25 cellular contexts compared by ENCODE assay signal in the genomic region with DNA sequence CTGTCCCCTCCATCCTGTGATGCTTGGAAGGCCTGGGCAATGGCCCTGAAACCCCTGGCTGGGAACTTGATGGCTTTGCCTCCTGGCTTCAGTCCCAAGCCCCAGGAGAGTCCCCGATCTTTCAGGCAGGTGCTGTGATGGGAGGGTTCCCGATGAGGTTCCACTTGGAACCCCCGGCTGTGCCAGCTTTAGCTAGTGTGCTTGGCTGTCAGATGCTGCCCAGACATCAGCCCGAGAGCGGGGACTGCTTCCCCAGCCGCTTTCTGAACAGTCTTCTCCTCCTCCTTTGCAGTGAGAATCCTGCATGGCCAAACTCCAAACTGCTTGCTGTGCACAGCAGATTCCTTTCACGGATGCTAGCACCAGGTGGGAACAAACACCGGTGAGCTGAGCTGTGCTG.
"Had no signal": no experiment of that assay in that cellular context is flagged by ENCODE, and none has a peak within 500 bp of the region (broad histone marks: within the 10 kb centered on the region; RNA-seq: fewer than 3 reads in every experiment).

No MANE protein-coding gene starts in this region.

- H3K27ac Mint-ChIP-seq: naive thymus-derived CD4-positive, alpha-beta T cell; natural killer cell treated with Interleukin-12 subunit alpha and Interleukin-12 subunit beta and Interleukin-15 and Interleukin-18, amount 100 ng/mL, for 72 hours; progenitor cell of endocrine pancreas; stimulated activated memory B cell treated with anti-CD40 and anti-IgM and Interleukin-4, amounts not matched to agents 10 μg/mL and 1 μg/mL and 100 μg/mL, for 72 hours had no signal

- H3K27ac ChIP-seq: heart right ventricle, hepatocyte, lower lobe of right lung, right atrium auricular region, right lobe of liver, stomach, thoracic aorta, tibial artery, upper lobe of right lung had no signal

- H3K4me1 ChIP-seq: lower lobe of right lung, right atrium auricular region, right lobe of liver, stomach, tibial artery, upper lobe of right lung had no signal

- H3K27me3 Mint-ChIP-seq: naive thymus-derived CD4-positive, alpha-beta T cell had no signal

- H3K9me3 Mint-ChIP-seq: naive thymus-derived CD4-positive, alpha-beta T cell; natural killer cell treated with Interleukin-12 subunit alpha and Interleukin-12 subunit beta and Interleukin-15 and Interleukin-18, amount 100 ng/mL, for 72 hours; stimulated activated memory B cell treated with anti-CD40 and anti-IgM and Interleukin-4, amounts not matched to agents 10 μg/mL and 1 μg/mL and 100 μg/mL, for 72 hours had no signal

- H3K4me3 Mint-ChIP-seq: naive thymus-derived CD4-positive, alpha-beta T cell; natural killer cell treated with Interleukin-12 subunit alpha and Interleukin-12 subunit beta and Interleukin-15 and Interleukin-18, amount 100 ng/mL, for 72 hours; stimulated activated memory B cell treated with anti-CD40 and anti-IgM and Interleukin-4, amounts not matched to agents 10 μg/mL and 1 μg/mL and 100 μg/mL, for 72 hours had no signal

- H3K36me3 Mint-ChIP-seq: natural killer cell treated with Interleukin-12 subunit alpha and Interleukin-12 subunit beta and Interleukin-15 and Interleukin-18, amount 100 ng/mL, for 72 hours; stimulated activated memory B cell treated with anti-CD40 and anti-IgM and Interleukin-4, amounts not matched to agents 10 μg/mL and 1 μg/mL and 100 μg/mL, for 72 hours had no signal

- ATAC-seq: mucosa of descending colon; naive thymus-derived CD4-positive, alpha-beta T cell; natural killer cell treated with Interleukin-12 subunit alpha and Interleukin-12 subunit beta and Interleukin-15 and Interleukin-18, amount 100 ng/mL, for 72 hours; right lobe of liver; stimulated activated memory B cell treated with anti-CD40 and anti-IgM and Interleukin-4, amounts not matched to agents 10 μg/mL and 1 μg/mL and 100 μg/mL, for 72 hours; upper lobe of right lung had no signal

- H3K27me3 ChIP-seq: heart right ventricle, hepatocyte, right atrium auricular region, right lobe of liver, stomach, tibial artery, upper lobe of right lung had no signal

- H3K36me3 ChIP-seq: lower lobe of right lung, right atrium auricular region, right lobe of liver, stomach, thoracic aorta, tibial artery, upper lobe of right lung had no signal

- DNase-seq: heart right ventricle; islet precursor cell; left ventricle myocardium superior; lower lobe of right lung; midbrain; mucosa of descending colon; naive thymus-derived CD4-positive, alpha-beta T cell; nucleus accumbens; right lobe of liver; stimulated activated CD4-positive, alpha-beta T cell treated with anti-CD3 and anti-CD28 coated beads, Interleukin-1b, Interleukin-23, amount 100 ng/mL, for 48 hours; stimulated activated CD4-positive, alpha-beta T cell treated with anti-CD3 and anti-CD28 coated beads, Interleukin-2, amount 100 ng/mL, for 48 hours; stimulated activated CD4-positive, alpha-beta T cell treated with anti-CD3 and anti-CD28 coated beads, Interleukin-4, amount 100 ng/mL, for 4 hours; stimulated activated CD8-positive, alpha-beta memory T cell treated with anti-CD3 and anti-CD28 coated beads, Interleukin-4, amount 100 ng/mL, for 48 hours; stimulated activated naive CD4-positive, alpha-beta T cell treated with Interleukin-2 at 50 U/mL for 16 hours; stomach; tibial artery; trophoblast cell; upper lobe of right lung had no signal

- H3K9me3 ChIP-seq: heart right ventricle, lower lobe of right lung, mucosa of descending colon, right atrium auricular region, right lobe of liver, stomach, thoracic aorta, tibial artery, upper lobe of right lung had no signal

- H3K4me3 ChIP-seq: heart right ventricle, hepatocyte, lower lobe of right lung, mucosa of descending colon, right atrium auricular region, right lobe of liver, smooth muscle cell, stomach, thoracic aorta, tibial artery, upper lobe of right lung had no signal

- H3K4me1 Mint-ChIP-seq: stimulated activated memory B cell treated with anti-CD40 and anti-IgM and Interleukin-4, amounts not matched to agents 10 μg/mL and 1 μg/mL and 100 μg/mL, for 72 hours had no signal
